In genomic region chr4:117085185-117085701, GRCh38 we compare ENCODE assay signal across 8 cellular contexts. TPM values are rescaled to one million over a fixed set of nuclear protein-coding genes. Genes with fewer than 3 reads are reported as not detected.
DNase-seq lines count a peak whose midpoint lies in the region; ATAC-seq and TF ChIP-seq lines count a peak whose summit lies in the region.

TRAM1L1 (minus strand) TSS chr4:117085576; CDS start chr4:117085393, 183 bp downstream.

- no peak within 1 kb of the TSS for H2BK12ac ChIP-seq in H9 (ENCODE audit: insufficient read length, low read depth, low read length)

- H3F3A ChIP-seq in MM.1S (ENCODE audit: insufficient read depth, low read length), result no peaks in the 10 kb centered on the region

- peaks cover 17 to 18% of the 10 kb centered on the region in 2 experiments for H3K4me1 Mint-ChIP-seq in H9
- H3K4me1 Mint-ChIP-seq in stimulated activated memory B cell treated with anti-CD40 and anti-IgM and Interleukin-4, amounts not matched to agents 10 μg/mL and 1 μg/mL and 100 μg/mL, for 72 hours, result no peaks in the 10 kb centered on the region

- H3K4me2 ChIP-seq in H9 (ENCODE audit: insufficient read depth, insufficient read length, low read length) (peak within 1 kb of the TSS; percentile 60), MM.1S (ENCODE audit: low read depth, low read length) (no peak within 1 kb of the TSS)

- no peaks in the 10 kb centered on the region; the same call in 1 of the 2 replicates for H3K4me1 ChIP-seq in H9 (ENCODE audit: insufficient read depth, low read length)
- peaks cover 4% of the 10 kb centered on the region for H3K4me1 ChIP-seq in iPS-18a (ENCODE audit: control insufficient read depth, low read depth, low read length)
- H3K4me1 ChIP-seq in MM.1S (ENCODE audit: low read length), result no peaks in the 10 kb centered on the region

- no peak within 1 kb of the TSS for H2BK120ac ChIP-seq in H9 (ENCODE audit: low read depth, low read length, poor library complexity, severe bottlenecking)

- no peak within 1 kb of the TSS for H3K18ac ChIP-seq in H9 (ENCODE audit: insufficient read length, low read depth, low read length)

- in situ Hi-C loops in T47D (cut with HindIII; ENCODE audit: low pct_unique_long_range_greater_than_20kb, low sequenced_read_pairs), result no loop called here

- H3K36me3 Mint-ChIP-seq in H9 (ENCODE audit: insufficient read depth in 1 of 3, low read depth in 3 of 3), result peaks cover 0 to 20% (median 4%) of the 10 kb centered on the region in 3 experiments; a peak in 3 of 7 replicates
- H3K36me3 Mint-ChIP-seq in stimulated activated memory B cell treated with anti-CD40 and anti-IgM and Interleukin-4, amounts not matched to agents 10 μg/mL and 1 μg/mL and 100 μg/mL, for 72 hours, result no peaks in the 10 kb centered on the region

- H3K79me2 ChIP-seq in H9 (ENCODE audit: insufficient read depth, low read length) (no peaks in the 10 kb centered on the region), MM.1S (ENCODE audit: low read length) (no peaks in the 10 kb centered on the region)

- peak within 1 kb of the TSS; percentile 74 to 79 for H3K4me3 Mint-ChIP-seq in H9
- no peak within 1 kb of the TSS for H3K4me3 Mint-ChIP-seq in stimulated activated memory B cell treated with anti-CD40 and anti-IgM and Interleukin-4, amounts not matched to agents 10 μg/mL and 1 μg/mL and 100 μg/mL, for 72 hours

- H3K9me3 Mint-ChIP-seq in H9, result peaks cover 7 to 11% of the 10 kb centered on the region in 2 experiments; a peak in 3 of 5 replicates
- H3K9me3 Mint-ChIP-seq in stimulated activated memory B cell treated with anti-CD40 and anti-IgM and Interleukin-4, amounts not matched to agents 10 μg/mL and 1 μg/mL and 100 μg/mL, for 72 hours, result peaks cover 5% of the 10 kb centered on the region

- no peaks in the 10 kb centered on the region for H3K79me1 ChIP-seq in H9 (ENCODE audit: insufficient read depth, low read depth, low read length, poor library complexity, severe bottlenecking)

- H3K23ac ChIP-seq in H9 (ENCODE audit: insufficient read length, low read depth, low read length), result no peak within 1 kb of the TSS

- TF ChIP-seq CTCF in H9 (conservative IDR thresholded peaks at IDR 0.05) (peak; percentile 41; the same call in 2 of the 3 replicates), MM.1S (IDR thresholded peaks at IDR 0.05; ENCODE audit: low read length) (no peak)

- no peak within 1 kb of the TSS for H4K8ac ChIP-seq in H9 (replicated peaks; ENCODE audit: insufficient read length, low read depth, low read length)

- intact Hi-C loops in sciatic nerve (cut with DNase I), result no loop called here

- peak; percentile 94 for ATAC-seq in sciatic nerve
- no peak for ATAC-seq in stimulated activated memory B cell treated with anti-CD40 and anti-IgM and Interleukin-4, amounts not matched to agents 10 μg/mL and 1 μg/mL and 100 μg/mL, for 72 hours

- H3K27ac Mint-ChIP-seq in H9, result peak within 1 kb of the TSS in 1 of 3 experiments; percentile 55; a peak in 3 of 7 replicates
- no peak within 1 kb of the TSS for H3K27ac Mint-ChIP-seq in stimulated activated memory B cell treated with anti-CD40 and anti-IgM and Interleukin-4, amounts not matched to agents 10 μg/mL and 1 μg/mL and 100 μg/mL, for 72 hours

- H3K9ac ChIP-seq in H9 (ENCODE audit: extremely low read depth, insufficient read length, low read length) (peak within 1 kb of the TSS; percentile 48), iPS-18a (ENCODE audit: low read length) (peak within 1 kb of the TSS; percentile 60), MM.1S (ENCODE audit: low read length) (no peak within 1 kb of the TSS)

- no peak within 1 kb of the TSS for H3K4ac ChIP-seq in H9 (ENCODE audit: low read depth, low read length)

- H4K91ac ChIP-seq in H9 (ENCODE audit: insufficient read length, low read depth, low read length), result no peak within 1 kb of the TSS

- H3K56ac ChIP-seq in H9 (ENCODE audit: insufficient read length, low read depth, low read length), result no peak within 1 kb of the TSS

- H3K27ac ChIP-seq in H9 (ENCODE audit: insufficient read length, low read depth, low read length) (no peak within 1 kb of the TSS), iPS-18a (ENCODE audit: low read length) (no peak within 1 kb of the TSS), MM.1S (ENCODE audit: low read length) (no peak within 1 kb of the TSS)

- H3K9me3 ChIP-seq in H9 (ENCODE audit: control insufficient read depth, low read depth, low read length), result no peaks in the 10 kb centered on the region
- H3K9me3 ChIP-seq in iPS-18a (ENCODE audit: control insufficient read depth, low read depth, low read length), result peaks cover 4% of the 10 kb centered on the region
- H3K9me3 ChIP-seq in MM.1S (replicated peaks; ENCODE audit: insufficient read depth, low read length), result no peaks in the 10 kb centered on the region

- H4K5ac ChIP-seq in H9 (ENCODE audit: insufficient read length, low read depth, low read length), result no peak within 1 kb of the TSS

- H2BK5ac ChIP-seq in H9 (ENCODE audit: insufficient read length, low read length), result no peak within 1 kb of the TSS

- H3K27me3 Mint-ChIP-seq in H9 (ENCODE audit: low read depth), result peaks cover 4% of the 10 kb centered on the region
- no peaks in the 10 kb centered on the region for H3K27me3 Mint-ChIP-seq in stimulated activated memory B cell treated with anti-CD40 and anti-IgM and Interleukin-4, amounts not matched to agents 10 μg/mL and 1 μg/mL and 100 μg/mL, for 72 hours

- no peaks in the 10 kb centered on the region for H3K36me3 ChIP-seq in iPS-18a (ENCODE audit: control insufficient read depth, low read depth, low read length)
- H3K36me3 ChIP-seq in MM.1S (replicated peaks; ENCODE audit: insufficient read depth, low read length), result no peaks in the 10 kb centered on the region

- no peak within 1 kb of the TSS for H2AK5ac ChIP-seq in H9 (ENCODE audit: insufficient read length, low read length)

- peak within 1 kb of the TSS; percentile 97 for H2AFZ ChIP-seq in H9 (ENCODE audit: low read length)
- H2AFZ ChIP-seq in MM.1S (ENCODE audit: low read length), result no peak within 1 kb of the TSS

- DNase-seq in COLO668 (lab: John Stamatoyannopoulos, UW; ENCODE audit: unreplicated experiment), result peak; percentile 27
- peak; percentile 89 for DNase-seq in H9
- DNase-seq in NCI-H526 treated with DMSO at 0.1 percent for 48 hours (lab: John Stamatoyannopoulos, UW), result peak; percentile 39
- DNase-seq in T47D (ENCODE audit: low read depth in 1 of 2, low spot score in 1 of 2), result peak; percentile 33 to 66
- DNase-seq in sciatic nerve (ENCODE audit: low spot score), result peak; percentile 71
- DNase-seq in MM.1S, result no peak

- no peak within 1 kb of the TSS for H3T11ph ChIP-seq in H9 (ENCODE audit: low read length)

- no peak within 1 kb of the TSS for H2BK20ac ChIP-seq in H9 (ENCODE audit: low read depth, low read length, poor library complexity, severe bottlenecking)

- no peak within 1 kb of the TSS for H2BK15ac ChIP-seq in H9 (ENCODE audit: low read depth, low read length)

- no peaks in the 10 kb centered on the region for H3K9me2 ChIP-seq in MM.1S (replicated peaks; ENCODE audit: insufficient read depth, low read length)

- peak within 1 kb of the TSS; percentile 73 for H3K4me3 ChIP-seq in iPS-18a (ENCODE audit: low read length)
- H3K4me3 ChIP-seq in MM.1S (ENCODE audit: low read length), result no peak within 1 kb of the TSS

- WGBS in H9 (ENCODE audit: extremely low coverage, insufficient read length, low lambda C conversion rate), result no CpG with 5 or more reads among the region's 41 CpGs

- no peaks in the 10 kb centered on the region for H3K27me3 ChIP-seq in H9 (ENCODE audit: insufficient read depth, low read length)
- no peaks in the 10 kb centered on the region for H3K27me3 ChIP-seq in iPS-18a (ENCODE audit: control insufficient read depth, insufficient read depth, low read length)
- H3K27me3 ChIP-seq in MM.1S (replicated peaks; ENCODE audit: insufficient read depth, low read length), result no peaks in the 10 kb centered on the region

- no peak within 1 kb of the TSS for H3K14ac ChIP-seq in H9 (ENCODE audit: insufficient read depth, low read length)

- no peaks in the 10 kb centered on the region for H3K23me2 ChIP-seq in H9 (ENCODE audit: insufficient read length, low read depth, low read length, poor library complexity, severe bottlenecking)

- H4K20me1 ChIP-seq in H9 (ENCODE audit: control insufficient read depth, insufficient read depth, insufficient read length) (no peaks in the 10 kb centered on the region), MM.1S (ENCODE audit: insufficient read depth, low read length) (no peaks in the 10 kb centered on the region)

RNA-seq across cellular contexts. Expression of gene TRAM1L1, which starts in this region (rescaled TPM):
- total RNA-seq in H9 (2021) (0.79 TPM in 2 replicates), sciatic nerve (2.6 TPM)

Comparison
In these comparisons a context has a peak if more than half of its experiments do, and no peak if none do; other contexts are left out.
1. Peak in DNase-seq, H3K9ac ChIP-seq and H3K4me2 ChIP-seq in H9; RNA of the gene not detected or under 1 TPM.